ENCODE assay signal across 23 cellular contexts in genomic region chr5:165795073-165795472, GRCh38.
A peak's percentile ranks its signal among the peaks of the same experiment; 100 is the strongest.
DNase-seq lines count a peak whose midpoint lies in the region; ATAC-seq and TF ChIP-seq lines count a peak whose summit lies in the region.
"Had no signal": no experiment of that assay in that cellular context is flagged by ENCODE, and none has a peak within 500 bp of the region (broad histone marks: within the 10 kb centered on the region; RNA-seq: fewer than 3 reads in every experiment).

No MANE protein-coding gene starts in this region.

- no peaks in the 10 kb centered on the region for H3K27me3 Mint-ChIP-seq in neural progenitor cell (ENCODE audit: insufficient read depth, low read depth)
- H3K27me3 Mint-ChIP-seq: CD4-positive, alpha-beta memory T cell; CD4-positive, CD25-positive, alpha-beta regulatory T cell; CD8-positive, alpha-beta memory T cell had no signal

- no peaks in the 10 kb centered on the region for H3K27me3 ChIP-seq in neural progenitor cell
- H3K27me3 ChIP-seq: BE2C, BLaER1 had no signal

- no peak overlapping the region for H3K9ac ChIP-seq in neural progenitor cell
- H3K9ac ChIP-seq: BLaER1 had no signal

- H4K20me1 ChIP-seq in neural progenitor cell (ENCODE audit: low read depth) = no peaks in the 10 kb centered on the region
- H4K20me1 ChIP-seq: BLaER1 had no signal

- H3K4me3 Mint-ChIP-seq in neural progenitor cell = peak overlapping the region; percentile 28
- H3K4me3 Mint-ChIP-seq: CD14-positive monocyte; CD4-positive, alpha-beta memory T cell; CD4-positive, CD25-positive, alpha-beta regulatory T cell; CD8-positive, alpha-beta memory T cell had no signal

- H3F3A ChIP-seq in neural progenitor cell (ENCODE audit: low read depth) = no peaks in the 10 kb centered on the region

- no peaks in the 10 kb centered on the region for H3K36me3 ChIP-seq in neural progenitor cell
- H3K36me3 ChIP-seq: BE2C, BLaER1 had no signal

- no peak overlapping the region for H3K4me2 ChIP-seq in neural progenitor cell
- H3K4me2 ChIP-seq: BLaER1 had no signal

- H3K4me1 ChIP-seq in neural progenitor cell = no peaks in the 10 kb centered on the region
- H3K4me1 ChIP-seq: BE2C, BLaER1 had no signal

- ATAC-seq in HG03521 (IDR thresholded peaks at IDR 0.05; ENCODE audit: unreplicated experiment) = no peak
- ATAC-seq: GM12878 had no signal

- no peak overlapping the region for H3K27ac Mint-ChIP-seq in neural progenitor cell
- H3K27ac Mint-ChIP-seq: CD14-positive monocyte; CD4-positive, alpha-beta memory T cell; CD4-positive, CD25-positive, alpha-beta regulatory T cell; CD8-positive, alpha-beta memory T cell had no signal

- no peaks in the 10 kb centered on the region for H3K9me3 ChIP-seq in neural progenitor cell (ENCODE audit: low read depth)
- H3K9me3 ChIP-seq: BE2C had no signal

- H3K4me3 ChIP-seq in neural progenitor cell = no peak overlapping the region
- H3K4me3 ChIP-seq: BLaER1, GM12878 had no signal

- no peak for TF ChIP-seq CTCF in neural progenitor cell (IDR thresholded peaks at IDR 0.05)

- H3K4me1 Mint-ChIP-seq in neural progenitor cell = no peaks in the 10 kb centered on the region
- H3K4me1 Mint-ChIP-seq: CD14-positive monocyte; CD4-positive, alpha-beta memory T cell; CD4-positive, CD25-positive, alpha-beta regulatory T cell; CD8-positive, alpha-beta memory T cell had no signal

- no peaks in the 10 kb centered on the region for H3K79me2 ChIP-seq in neural progenitor cell (ENCODE audit: low read depth)

- H3K9me3 Mint-ChIP-seq in neural progenitor cell = peaks cover 16% of the 10 kb centered on the region

- H3K27ac ChIP-seq in neural progenitor cell = no peak overlapping the region
- H3K27ac ChIP-seq: BLaER1 had no signal

- DNase-seq in SK-N-DZ (ENCODE audit: low spot score) (peak; percentile 29), neural progenitor cell (ENCODE audit: low spot score) (no peak), iPS-NIHi7 (ENCODE audit: extremely low spot score) (no peak)
- DNase-seq in activated CD4-positive, CD25-positive, alpha-beta regulatory T cell (lab: John Stamatoyannopoulos, UW) = no peak
- DNase-seq: 8988T; ACHN; BE2C; C1 segment of cervical spinal cord; CD4-positive, alpha-beta memory T cell; CD4-positive, CD25-positive, alpha-beta regulatory T cell; CD8-positive, alpha-beta memory T cell; COR-L47; DMS 273 treated with DMSO at 0.1 percent for 48 hours; DMS153; DMS53; DMS79; DND-41; EL; GDM1 had no signal

- H3K36me3 Mint-ChIP-seq in neural progenitor cell = peaks cover 3% of the 10 kb centered on the region
- H3K36me3 Mint-ChIP-seq: CD14-positive monocyte; CD4-positive, alpha-beta memory T cell; CD4-positive, CD25-positive, alpha-beta regulatory T cell had no signal

- no peak overlapping the region for H2AFZ ChIP-seq in neural progenitor cell (replicated peaks)
